ENCODE assay signal across 31 cellular contexts in the genomic region with DNA sequence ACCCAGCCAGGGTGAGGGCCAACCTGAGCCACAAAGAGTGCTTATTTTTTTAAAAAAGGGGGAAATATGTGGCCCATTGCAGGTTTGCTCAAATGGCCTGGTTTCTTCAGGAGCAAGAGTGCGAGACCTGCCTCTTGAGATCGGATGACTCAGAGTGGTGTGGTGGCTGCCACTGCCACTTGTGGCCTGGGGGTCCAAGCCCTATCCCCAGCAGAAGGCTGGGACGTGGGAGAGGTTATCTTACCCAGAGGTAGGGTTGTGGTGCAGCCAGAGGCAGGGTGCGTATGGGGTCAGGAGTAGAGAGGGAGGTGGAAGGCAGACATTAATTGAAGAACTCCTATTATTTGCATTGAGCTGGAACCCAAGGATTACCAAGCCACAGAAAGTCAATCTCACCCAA.
"Had no signal": no experiment of that assay in that cellular context is flagged by ENCODE, and none has a peak within 500 bp of the region (broad histone marks: within the 10 kb centered on the region; RNA-seq: fewer than 3 reads in every experiment).

No MANE protein-coding gene starts in this region.

- H3K4me3 ChIP-seq: Peyer's patch had no signal

- H3K27me3 ChIP-seq: Peyer's patch had no signal

- H3K36me3 ChIP-seq: Peyer's patch had no signal

- DNase-seq: activated CD4-positive, alpha-beta T cell treated with anti-CD3 and anti-CD28 coated beads, Interleukin-2, amount 10 ng/mL, durations not matched to agents 24 days and 14 days; activated CD4-positive, alpha-beta T cell treated with anti-CD3 and anti-CD28 coated beads, Interleukin-2, amount 50 U/mL, for 4 hours; activated CD8-positive, alpha-beta memory T cell treated with anti-CD3 and anti-CD28 coated beads, Interleukin-2, amount 50 U/mL, for 4 hours; activated CD8-positive, alpha-beta T cell treated with anti-CD3 and anti-CD28 coated beads for 36 hours; activated effector memory CD4-positive, alpha-beta T cell treated with Interleukin-2 at 50 U/mL for 16 hours; activated naive CD4-positive, alpha-beta T cell treated with anti-CD3 and anti-CD28 coated beads, Interleukin-2, amount 10 ng/mL, durations not matched to agents 7 days and 5 days; activated naive CD8-positive, alpha-beta T cell treated with anti-CD3 and anti-CD28 coated beads, Interleukin-2, amount 50 U/mL, for 24 hours; activated T-cell treated with anti-CD3 and anti-CD28 coated beads for 4 hours; activated T-cell treated with anti-CD3 and anti-CD28 coated beads, Interleukin-2, amount 50 U/mL, for 4 hours; anterior cingulate cortex; caudate nucleus; NCI-H1092 treated with DMSO at 0.1 percent for 48 hours; NCI-H1417; NCI-H146; NCI-H1930; NCI-H2081 treated with DMSO at 0.1 percent for 48 hours; NCI-H226; NCI-H510A; NCI-H526; NCI-H748 treated with DMSO at 0.1 percent for 48 hours; NK-92 treated with Interleukin-12 subunit alpha and Interleukin-12 subunit beta, amount 100 ng/mL, for 24 hours; PC-3; Peyer's patch; SIG-M5; SW 1271; T-helper 1 cell; T-helper 2 cell; T-helper 9 cell had no signal

- H3K4me1 ChIP-seq: Peyer's patch had no signal

- ATAC-seq: activated CD8-positive, alpha-beta T cell treated with anti-CD3 and anti-CD28 coated beads for 36 hours; activated naive CD8-positive, alpha-beta T cell treated with anti-CD3 and anti-CD28 coated beads, Interleukin-2, amount 50 U/mL, for 24 hours; activated T-cell treated with anti-CD3 and anti-CD28 coated beads, Interleukin-2, amount 50 U/mL, for 4 hours; PC-3; Right ventricle myocardium inferior had no signal

- H3K27ac ChIP-seq: KMS-11, Peyer's patch, RWPE1 had no signal

- H3K9me3 ChIP-seq: Peyer's patch had no signal

- H3K9ac ChIP-seq: KMS-11 had no signal

- H3K4me2 ChIP-seq: KMS-11 had no signal
